16 cellular contexts compared by ENCODE assay signal in the genomic region with DNA sequence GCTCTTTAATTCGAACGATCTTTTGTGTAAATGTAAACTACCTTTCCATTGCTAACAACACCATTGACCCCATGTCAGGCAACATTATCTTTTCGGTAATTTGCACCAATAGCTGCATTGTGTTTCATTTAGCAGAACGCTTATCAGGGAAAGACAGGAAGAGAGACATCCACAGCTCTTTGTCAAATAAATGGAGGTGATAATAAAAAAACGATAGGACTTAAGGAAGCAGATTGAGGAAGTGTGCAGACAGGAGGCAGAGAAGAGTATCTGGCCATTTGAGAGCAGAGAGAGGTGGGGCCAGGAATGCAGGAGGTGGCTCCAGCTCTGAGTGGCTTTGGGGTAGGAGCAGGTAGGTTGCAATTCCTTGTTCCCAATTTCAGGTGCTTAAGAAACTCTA. TPM values are rescaled to one million over a fixed set of nuclear protein-coding genes. Genes with fewer than 3 reads are reported as not detected.
DNase-seq lines count a peak whose midpoint lies in the region; ATAC-seq, FAIRE-seq and TF ChIP-seq lines count a peak whose summit lies in the region.
"Had no signal": no experiment of that assay in that cellular context is flagged by ENCODE, and none has a peak within 500 bp of the region (broad histone marks: within the 10 kb centered on the region; RNA-seq: fewer than 3 reads in every experiment).

No MANE protein-coding gene starts in this region.

- no peak overlapping the region for H3K4me2 ChIP-seq in K562 (ENCODE audit: insufficient read depth, low read length)

- H3K27ac ChIP-seq in HUES64 (ENCODE audit: low read depth, low read length) = peak overlapping the region; percentile 75; the same call in 1 of the 2 replicates
- no peak overlapping the region for H3K27ac ChIP-seq in K562 (ENCODE audit: extremely low read depth, low read depth, low read length)

- H3K4me1 ChIP-seq in HUES64 (ENCODE audit: insufficient read depth, low read length) (peaks cover 5% of the 10 kb centered on the region; the same call in 1 of the 2 replicates), K562 (replicated peaks in 1 of 2; ENCODE audit: control insufficient read depth in 2 of 2, insufficient read depth in 2 of 2, low read length in 2 of 2) (no peaks in the 10 kb centered on the region; a peak in 1 of 5 replicates)

- TF ChIP-seq CTCF in K562 (IDR thresholded peaks at IDR 0.05 in 2 of 3, conservative IDR thresholded peaks at IDR 0.05 in 1 of 3; ENCODE audit: insufficient read depth in 2 of 3, low read depth in 1 of 3, low read length in 3 of 3) = no peak

- in situ Hi-C loops in K562 (cut with MboI) = no loop called here

- no peaks in the 10 kb centered on the region for H3K79me2 ChIP-seq in K562 (ENCODE audit: control insufficient read depth, insufficient read depth, low read length)

- POLR2A ChIA-PET in K562 (lab: Yijun Ruan, JAX) = no interaction called here

- DNase-seq in K562 (ENCODE audit: extremely low read depth in 1 of 4, low spot score in 3 of 4) = no peak
- DNase-seq in iPS DF 4.7 (ENCODE audit: extremely low read depth, low spot score) = peak; percentile 84
- no peak for DNase-seq in Kasumi-1 (lab: John Stamatoyannopoulos, UW)
- no peak for DNase-seq in stimulated activated CD8-positive, alpha-beta memory T cell treated with anti-CD3 and anti-CD28 coated beads, Interleukin-4, amount 100 ng/mL, for 48 hours
- no peak for DNase-seq in GM12892 (ENCODE audit: insufficient read length)
- DNase-seq in AG20443 (ENCODE audit: low spot score) = no peak
- DNase-seq: CD8-positive, alpha-beta T cell; COR-L47; DND-41; GDM1 had no signal

- no peaks in the 10 kb centered on the region for H3K9me1 ChIP-seq in K562 (ENCODE audit: control insufficient read depth, insufficient read depth, low read length)

- TF ChIP-seq EP300 in K562 (IDR thresholded peaks at IDR 0.05; ENCODE audit: low read length) = no peak

- intact Hi-C loops in K562 (cut with micrococcal nuclease) = no loop called here

- TF ChIP-seq RAD21 in K562 (CRISPR knock-in tag; conservative IDR thresholded peaks at IDR 0.05 in 1 of 2, IDR thresholded peaks at IDR 0.05 in 1 of 2) = no peak

- H3K9ac ChIP-seq in HUES64 (ENCODE audit: low read depth, low read length) = no peak overlapping the region
- H3K9ac ChIP-seq in K562 (ENCODE audit: insufficient read depth in 1 of 2, low read depth in 2 of 2, low read length in 2 of 2) = no peak overlapping the region

- no peak overlapping the region for H2AFZ ChIP-seq in K562 (ENCODE audit: low read depth, low read length)

- TF ChIP-seq POLR2A in K562 (conservative IDR thresholded peaks at IDR 0.05) (no peak), GM12892 (IDR thresholded peaks at IDR 0.05; ENCODE audit: low read depth, low read length) (no peak)

- H3K4me3 ChIP-seq in HUES64 (ENCODE audit: low read length) (no peak overlapping the region), K562 (no peak overlapping the region)

- CTCF ChIA-PET in K562 (lab: Yijun Ruan, JAX; ENCODE audit: low intra/inter-chr PET ratio) = no interaction called here

- H3K27me3 ChIP-seq in HUES64 (ENCODE audit: insufficient read depth, low read length) (no peaks in the 10 kb centered on the region), K562 (ENCODE audit: control insufficient read depth in 2 of 2, insufficient read depth in 2 of 2, low read length in 2 of 2) (peaks cover 0 to 16% of the 10 kb centered on the region in 2 experiments; a peak in 2 of 5 replicates)

- no peak for ATAC-seq in K562
- ATAC-seq: CD8-positive, alpha-beta T cell had no signal

- 39% methylated on average over 5 of the region's 5 CpGs for WGBS in HUES64
- WGBS in K562 (ENCODE audit: insufficient coverage, low coverage, missing lambda C conversion rate) = 0% methylated on average over 5 of the region's 5 CpGs

- H3K9me3 ChIP-seq in HUES64 (ENCODE audit: insufficient read depth, low read depth, low read length) = peaks cover 12% of the 10 kb centered on the region; the same call in 1 of the 2 replicates
- H3K9me3 ChIP-seq in K562 (replicated peaks; ENCODE audit: control insufficient read depth, insufficient read depth, low read depth, low read length) = no peaks in the 10 kb centered on the region

- no peak for FAIRE-seq in K562 (lab: Jason Lieb, UNC)
- FAIRE-seq in GM12892 (lab: Jason Lieb, UNC) = no peak
- FAIRE-seq: A204.1, GM19239 had no signal

- no TSS peak for BruUV-seq in K562 (replicated peaks; lab: Mats Ljungman, UMichigan)

- H3K36me3 ChIP-seq in HUES64 (ENCODE audit: insufficient read depth, low read length) = no peaks in the 10 kb centered on the region
- H3K36me3 ChIP-seq in K562 (ENCODE audit: control insufficient read depth, insufficient read depth, low read length) = no peaks in the 10 kb centered on the region

- H4K20me1 ChIP-seq in K562 (replicated peaks; ENCODE audit: control insufficient read depth, insufficient read depth, low read length) = no peaks in the 10 kb centered on the region

TF ChIP-seq in K562, 482 proteins besides CTCF, POLR2A, EP300 and RAD21:
- TF ChIP-seq TAF15 (IDR thresholded peaks at IDR 0.05; ENCODE audit: low read depth, low read length) = no peak
- TF ChIP-seq SPI1 (IDR thresholded peaks at IDR 0.05; ENCODE audit: borderline replicate concordance, low read depth, low read length) = peak; percentile 32; the same call in 1 of the 2 replicates
TF ChIP-seq in K562: peak in this region for 1.

RNA-seq across cellular contexts. Expression of a gene that starts 37.5 kb away (rescaled TPM):
- 0.55 TPM for polyA plus RNA-seq in HUES64 (2013, experiment 1 of 2)
- polyA plus RNA-seq in HUES64 (2013, experiment 2 of 2) = 1.1 TPM
- not detected in 2 replicates for total RNA-seq in K562 (2011; cell fraction: chromatin; rRNA removed; ENCODE audit: low replicate concordance)
- total RNA-seq in K562 (2011; cell fraction: nucleolus; rRNA removed) = not detected in 2 replicates
- not detected in 2 replicates for total RNA-seq in K562 (2011; cell fraction: nucleoplasm; rRNA removed)
- not detected in 2 replicates for total RNA-seq in K562 (2014; rRNA removed)
- not detected in 2 replicates for total RNA-seq in K562 (2014; rRNA removed; fragmentation: Illumina TruSeq; extraction: Trizol)
- not detected in 2 replicates for total RNA-seq in K562 (2015; rRNA removed; fragmentation: Illumina TruSeq; extraction: Trizol)
- total RNA-seq in K562 (2021) = not detected in 2 replicates
- not detected in 2 replicates for polyA plus RNA-seq in K562 (2011; rRNA removed)
- polyA plus RNA-seq in K562 (2011; cell fraction: cytosol; rRNA removed) = not detected in 2 replicates
- polyA plus RNA-seq in K562 (2011; cell fraction: nucleus; rRNA removed) = not detected in 2 replicates
- polyA plus RNA-seq in K562 (2012) = 0.01 and 0.07 TPM in 2 replicates
- not detected in 2 replicates for polyA plus RNA-seq in K562 (2014; fragmentation: Illumina TruSeq; extraction: Trizol)
- polyA plus RNA-seq in K562 (2014; fragmentation: Nextera tagmentation; extraction: Ambion mirVana) = not detected
- polyA plus RNA-seq in K562 (2014; rRNA removed) = not detected in 2 replicates
- polyA minus RNA-seq in K562 (2011; rRNA and poly(A)+ RNA removed) = not detected in 2 replicates
- polyA minus RNA-seq in K562 (2011; cell fraction: cytosol; rRNA and poly(A)+ RNA removed) = not detected in 2 replicates
- polyA minus RNA-seq in K562 (2011; cell fraction: nucleus; rRNA and poly(A)+ RNA removed) = not detected in 2 replicates
- 1.5 TPM for polyA plus RNA-seq in GM12892 (2012; ENCODE audit: missing spikeins)
- total RNA-seq: HT1080 had no signal
- polyA plus RNA-seq: BJ, CD14-positive monocyte had no signal
